ENCODE assay signal across 27 cellular contexts in genomic region chr16:85181739-85182129, GRCh38.
DNase-seq lines count a peak whose midpoint lies in the region; ATAC-seq, FAIRE-seq and TF ChIP-seq lines count a peak whose summit lies in the region.
"Had no signal": no experiment of that assay in that cellular context is flagged by ENCODE, and none has a peak within 500 bp of the region (broad histone marks: within the 10 kb centered on the region; RNA-seq: fewer than 3 reads in every experiment).

No MANE protein-coding gene starts in this region.

- no peak for TF ChIP-seq RAD21 in IMR-90 (IDR thresholded peaks at IDR 0.05; ENCODE audit: low read length)

- H3K36me3 ChIP-seq in IMR-90 (ENCODE audit: control insufficient read depth, insufficient read depth, low read length) (peaks cover 43% of the 10 kb centered on the region), adrenal gland (replicated peaks in 1 of 2) (peaks cover 0 to 5% of the 10 kb centered on the region in 2 donors), kidney (ENCODE audit: control insufficient read depth in 1 of 2, insufficient read depth in 2 of 2, low read length in 2 of 2) (peaks cover 0 to 3% of the 10 kb centered on the region in 2 donors), neuronal stem cell (replicated peaks in 1 of 2; ENCODE audit: control insufficient read depth in 2 of 2, insufficient read depth in 2 of 2, low read length in 2 of 2) (peaks cover 3 to 16% of the 10 kb centered on the region in 2 donors), esophagus muscularis mucosa (peaks cover 0 to 29% (median 5%) of the 10 kb centered on the region in 4 donors)

- H3K9me3 Mint-ChIP-seq in activated CD8-positive, alpha-beta memory T cell treated with anti-CD3 and anti-CD28 coated beads, Interleukin-2, amount 10 ng/mL, durations not matched to agents 7 days and 5 days (ENCODE audit: low read depth), result peaks cover 9% of the 10 kb centered on the region

- H3K4me1 Mint-ChIP-seq in activated CD8-positive, alpha-beta memory T cell treated with anti-CD3 and anti-CD28 coated beads, Interleukin-2, amount 10 ng/mL, durations not matched to agents 7 days and 5 days, result no peaks in the 10 kb centered on the region
- H3K4me1 Mint-ChIP-seq: CD4-positive, alpha-beta memory T cell had no signal

- H2AFZ ChIP-seq in IMR-90 (replicated peaks; ENCODE audit: low read length, poor library complexity) (no peak overlapping the region), neuronal stem cell (ENCODE audit: low read length) (no peak overlapping the region)
- H2AFZ ChIP-seq: GM23338, PC-9 had no signal

- H2BK120ac ChIP-seq in IMR-90 (ENCODE audit: low read depth, low read length) (no peak overlapping the region), neuronal stem cell (ENCODE audit: low read depth, low read length) (no peak overlapping the region)

- TF ChIP-seq CTCF in IMR-90 (conservative IDR thresholded peaks at IDR 0.05; ENCODE audit: low read depth, low read length) (no peak), adrenal gland (IDR thresholded peaks at IDR 0.05) (no peak), kidney (IDR thresholded peaks at IDR 0.05; ENCODE audit: borderline replicate concordance, extremely low read depth, insufficient read depth) (no peak), esophagus muscularis mucosa (IDR thresholded peaks at IDR 0.05) (no peak)

- in situ Hi-C loops in IMR-90 (cut with MboI; ENCODE audit: low sequenced_read_pairs), result no loop called here

- H3K9ac ChIP-seq in IMR-90 (ENCODE audit: low read depth, low read length) (no peak overlapping the region), kidney (ENCODE audit: low read length in 2 of 2) (no peak overlapping the region), neuronal stem cell (ENCODE audit: low read depth, low read length, poor library complexity) (no peak overlapping the region)

- peaks cover 22% of the 10 kb centered on the region for H3K9me1 ChIP-seq in IMR-90 (ENCODE audit: insufficient read depth, low read length)

- no peak overlapping the region for H3K4me3 Mint-ChIP-seq in activated CD8-positive, alpha-beta memory T cell treated with anti-CD3 and anti-CD28 coated beads, Interleukin-2, amount 10 ng/mL, durations not matched to agents 7 days and 5 days
- H3K4me3 Mint-ChIP-seq: CD4-positive, alpha-beta memory T cell; GM23338; HFFc6 had no signal

- H3K56ac ChIP-seq in IMR-90 (ENCODE audit: extremely low read depth, insufficient read depth, low read length), result no peak overlapping the region

- H3K4me1 ChIP-seq in IMR-90 (ENCODE audit: control insufficient read depth, insufficient read depth, low read length), result peaks cover 4% of the 10 kb centered on the region
- H3K4me1 ChIP-seq in adrenal gland (replicated peaks in 1 of 2), result peaks cover 17 to 26% of the 10 kb centered on the region in 2 donors
- no peaks in the 10 kb centered on the region for H3K4me1 ChIP-seq in kidney (ENCODE audit: control insufficient read depth in 1 of 2, insufficient read depth in 1 of 2, low read depth in 1 of 2, low read length in 2 of 2)
- peaks cover under 1 to 9% of the 10 kb centered on the region in 2 donors for H3K4me1 ChIP-seq in neuronal stem cell (ENCODE audit: control insufficient read depth in 2 of 2, insufficient read depth in 1 of 2, low read depth in 1 of 2, low read length in 2 of 2)
- peaks cover 6 to 18% (median 11%) of the 10 kb centered on the region in 4 donors for H3K4me1 ChIP-seq in esophagus muscularis mucosa
- H3K4me1 ChIP-seq: Caco-2, HAP-1 had no signal

- H4K20me1 ChIP-seq in IMR-90 (ENCODE audit: insufficient read depth, low read length), result peaks cover 68% of the 10 kb centered on the region

- H2AK5ac ChIP-seq in IMR-90 (ENCODE audit: low read depth, low read length) (no peak overlapping the region), neuronal stem cell (ENCODE audit: low read depth, low read length) (no peak overlapping the region)

- H3K27me3 Mint-ChIP-seq in activated CD8-positive, alpha-beta memory T cell treated with anti-CD3 and anti-CD28 coated beads, Interleukin-2, amount 10 ng/mL, durations not matched to agents 7 days and 5 days, result peaks cover 5% of the 10 kb centered on the region

- no peaks in the 10 kb centered on the region for H3K27me3 ChIP-seq in IMR-90 (ENCODE audit: control insufficient read depth, insufficient read depth, low read length)
- no peaks in the 10 kb centered on the region for H3K27me3 ChIP-seq in adrenal gland
- no peaks in the 10 kb centered on the region for H3K27me3 ChIP-seq in neuronal stem cell (ENCODE audit: control insufficient read depth in 3 of 3, insufficient read depth in 3 of 3, low read depth in 1 of 3, low read length in 3 of 3)
- H3K27me3 ChIP-seq in esophagus muscularis mucosa, result no peaks in the 10 kb centered on the region

- no TSS peak for BruUV-seq in IMR-90 (replicated peaks; lab: Mats Ljungman, UMichigan)

- ATAC-seq in IMR-90 (ENCODE audit: low read depth) (no peak), HG03457 (IDR thresholded peaks at IDR 0.05; ENCODE audit: unreplicated experiment) (no peak)
- no peak for ATAC-seq in activated CD8-positive, alpha-beta memory T cell treated with anti-CD3 and anti-CD28 coated beads, Interleukin-2, amount 10 ng/mL, durations not matched to agents 7 days and 5 days

- no peak overlapping the region for H3K27ac ChIP-seq in IMR-90 (ENCODE audit: insufficient read depth, low read length)
- H3K27ac ChIP-seq in adrenal gland, result peak overlapping the region in 4 of 5 donors; percentile 78 to 96 (median 84)
- H3K27ac ChIP-seq in kidney (ENCODE audit: low read depth in 2 of 2, low read length in 2 of 2), result no peak overlapping the region
- H3K27ac ChIP-seq in neuronal stem cell (replicated peaks; ENCODE audit: low read length), result no peak overlapping the region
- no peak overlapping the region for H3K27ac ChIP-seq in esophagus muscularis mucosa (replicated peaks in 1 of 4)
- H3K27ac ChIP-seq: PC-9 had no signal

- peak overlapping the region; percentile 22 for H2AK9ac ChIP-seq in IMR-90 (replicated peaks; ENCODE audit: low read depth, low read length, poor library complexity)

- no peak overlapping the region for H2BK20ac ChIP-seq in IMR-90 (ENCODE audit: low read depth, low read length)

- H2BK15ac ChIP-seq in IMR-90 (ENCODE audit: low read depth, low read length) (no peak overlapping the region), neuronal stem cell (ENCODE audit: low read length) (no peak overlapping the region)

- intact Hi-C loops in IMR-90 (cut with micrococcal nuclease) (no loop called here), adrenal gland (cut with DNase I) (no loop called here), kidney (cut with DNase I) (no loop called here), esophagus muscularis mucosa (cut with DNase I) (no loop called here)

- no peaks in the 10 kb centered on the region for H3K36me3 Mint-ChIP-seq in activated CD8-positive, alpha-beta memory T cell treated with anti-CD3 and anti-CD28 coated beads, Interleukin-2, amount 10 ng/mL, durations not matched to agents 7 days and 5 days
- H3K36me3 Mint-ChIP-seq: CD4-positive, alpha-beta memory T cell had no signal

- H3K9me3 ChIP-seq in IMR-90 (ENCODE audit: control insufficient read depth, insufficient read depth, low read length) (peaks cover 9% of the 10 kb centered on the region), adrenal gland (replicated peaks in 1 of 3) (peaks cover 0 to 8% (median 0%) of the 10 kb centered on the region in 3 donors), kidney (ENCODE audit: control insufficient read depth in 1 of 2, low read length in 2 of 2) (peaks cover 0 to 10% of the 10 kb centered on the region in 2 donors), neuronal stem cell (replicated peaks in 1 of 2; ENCODE audit: control insufficient read depth in 2 of 2, insufficient read depth in 1 of 2, low read depth in 1 of 2, low read length in 2 of 2) (peaks cover 14 to 21% of the 10 kb centered on the region in 2 donors), esophagus muscularis mucosa (peaks cover 0 to 14% (median 6%) of the 10 kb centered on the region in 4 donors)

- H3K18ac ChIP-seq in IMR-90 (ENCODE audit: low read depth, low read length), result no peak overlapping the region
- H3K18ac ChIP-seq in neuronal stem cell (ENCODE audit: low read length), result peak overlapping the region; percentile 52

- DNase-seq in IMR-90 (no peak), adrenal gland (peak; percentile 61 to 91 (median 87)), kidney (peak; percentile 63), neuronal stem cell (ENCODE audit: low spot score) (no peak), esophagus muscularis mucosa (ENCODE audit: extremely low spot score) (no peak), NCI-H510A (lab: John Stamatoyannopoulos, UW) (no peak)
- no peak for DNase-seq in activated CD8-positive, alpha-beta memory T cell treated with anti-CD3 and anti-CD28 coated beads, Interleukin-2, amount 10 ng/mL, durations not matched to agents 7 days and 5 days
- DNase-seq: AML-193; C1 segment of cervical spinal cord; Caco-2; CD4-positive, alpha-beta memory T cell; HFFc6; NCI-H1092; NCI-H1417 treated with DMSO at 0.1 percent for 48 hours; NCI-H1694 treated with DMSO at 0.1 percent for 48 hours; NCI-H2081; NCI-H524 treated with DMSO at 0.1 percent for 48 hours; NCI-H774; PC-9; SHP77 had no signal

- H4K8ac ChIP-seq in IMR-90 (ENCODE audit: low read depth in 2 of 2, low read length in 2 of 2) (no peak overlapping the region), neuronal stem cell (ENCODE audit: low read depth, low read length) (no peak overlapping the region)

- no peak overlapping the region for H4K5ac ChIP-seq in IMR-90 (ENCODE audit: low read depth, low read length)

- TF ChIP-seq EP300 in esophagus muscularis mucosa (IDR thresholded peaks at IDR 0.05), result no peak

- dilution Hi-C loops in IMR-90 (cut with HindIII; ENCODE audit: low sequenced_read_pairs, unreplicated experiment), result no loop called here

- no peak overlapping the region for H4K91ac ChIP-seq in IMR-90 (ENCODE audit: insufficient read depth, low read depth, low read length)
- H4K91ac ChIP-seq in neuronal stem cell (ENCODE audit: low read depth, low read length, poor library complexity), result no peak overlapping the region

- no peak overlapping the region for H2BK12ac ChIP-seq in neuronal stem cell (ENCODE audit: low read length)

- 92% methylated on average over 12 of the region's 18 CpGs; no CpG with 5 or more reads in 1 of the 2 experiments for WGBS in IMR-90 (ENCODE audit: extremely low coverage in 2 of 2, insufficient read length in 1 of 2), 2 experiments
- 23 to 61% (median 48%) methylated on average over 14 to 18 of the region's 18 CpGs for WGBS in adrenal gland, 4 donors
- WGBS in neuronal stem cell (ENCODE audit: extremely low coverage in 2 of 2, insufficient read length in 2 of 2, insufficient replicate concordance in 1 of 2), 2 donors, result no CpG with 5 or more reads among the region's 18 CpGs
- 98% methylated on average over 13 of the region's 18 CpGs for WGBS in esophagus muscularis mucosa

- H3K4me3 ChIP-seq in IMR-90 (ENCODE audit: insufficient read depth, low read depth, low read length) (no peak overlapping the region), adrenal gland (peak overlapping the region in 1 of 4 donors; percentile 2), kidney (ENCODE audit: low read length in 2 of 2) (no peak overlapping the region), neuronal stem cell (ENCODE audit: low read length in 2 of 2) (no peak overlapping the region), esophagus muscularis mucosa (no peak overlapping the region)
- H3K4me3 ChIP-seq: GM23338, HAP-1, PC-9 had no signal

- no peak for FAIRE-seq in kidney (lab: Jason Lieb, UNC)
- FAIRE-seq: A204.1, G401.6, HTR-8/SVneo had no signal

- H3K23ac ChIP-seq in IMR-90 (ENCODE audit: low read depth, low read length) (no peak overlapping the region), neuronal stem cell (ENCODE audit: low read depth, low read length, poor library complexity) (peak overlapping the region; percentile 8)

- H3K4ac ChIP-seq in IMR-90 (ENCODE audit: low read depth, low read length), result no peak overlapping the region
- no peak overlapping the region for H3K4ac ChIP-seq in neuronal stem cell (ENCODE audit: low read length)

- H3K27ac Mint-ChIP-seq in activated CD8-positive, alpha-beta memory T cell treated with anti-CD3 and anti-CD28 coated beads, Interleukin-2, amount 10 ng/mL, durations not matched to agents 7 days and 5 days, result no peak overlapping the region
- H3K27ac Mint-ChIP-seq: CD4-positive, alpha-beta memory T cell; GM23338; HFFc6; IgD-negative memory B cell had no signal

- H3K14ac ChIP-seq in IMR-90 (replicated peaks; ENCODE audit: low read depth, low read length), result no peak overlapping the region
- no peak overlapping the region for H3K14ac ChIP-seq in neuronal stem cell (ENCODE audit: low read length)

- CTCF ChIA-PET in IMR-90 (lab: Yijun Ruan, JAX), result no interaction called here
- CTCF ChIA-PET in activated CD8-positive, alpha-beta memory T cell treated with anti-CD3 and anti-CD28 coated beads, Interleukin-2, amount 10 ng/mL, durations not matched to agents 7 days and 5 days (lab: Charles Lee), result no interaction called here

- POLR2A ChIA-PET in IMR-90 (lab: Charles Lee; ENCODE audit: unreplicated experiment), result interaction anchor here (0.5 kb wide), 1 partner anchor 17 kb away, joined by 3 read pairs; no protein-coding TSS in a partner anchor

- H3K4me2 ChIP-seq in IMR-90 (ENCODE audit: low read depth, low read length) (no peak overlapping the region), neuronal stem cell (ENCODE audit: insufficient read depth, low read length, poor library complexity, severe bottlenecking) (no peak overlapping the region)
- H3K4me2 ChIP-seq: GM23338, PC-9 had no signal

- no peak overlapping the region for H2BK5ac ChIP-seq in IMR-90 (ENCODE audit: low read depth, low read length, poor library complexity, severe bottlenecking)
- H2BK5ac ChIP-seq in neuronal stem cell (ENCODE audit: low read length), result peak overlapping the region; percentile 88

- TF ChIP-seq POLR2A in IMR-90 (IDR thresholded peaks at IDR 0.05; ENCODE audit: low read depth, low read length) (no peak), adrenal gland (IDR thresholded peaks at IDR 0.05) (peak in 1 of 2 donors; percentile 78), esophagus muscularis mucosa (IDR thresholded peaks at IDR 0.05; ENCODE audit: low read depth) (no peak)

- H3K79me1 ChIP-seq in IMR-90 (ENCODE audit: low read depth in 1 of 2, low read length in 2 of 2), result peaks cover 51 to 96% of the 10 kb centered on the region in 2 experiments
- peaks cover 3% of the 10 kb centered on the region for H3K79me1 ChIP-seq in neuronal stem cell (ENCODE audit: low read depth, low read length)

Comparison
In these comparisons a context has a peak if more than half of its experiments do, and no peak if none do; other contexts are left out.
1. DNase-seq: peak in adrenal gland (7 of 7) and kidney (single experiment); none in IMR-90 (single experiment), neuronal stem cell (single experiment), esophagus muscularis mucosa (single experiment), NCI-H510A (single experiment) and activated CD8-positive, alpha-beta memory T cell treated with anti-CD3 and anti-CD28 coated beads, Interleukin-2, amount 10 ng/mL, durations not matched to agents 7 days and 5 days (single experiment).
2. H3K27ac ChIP-seq: peak in adrenal gland (4 of 5); none in IMR-90 (single experiment), kidney (0 of 2), neuronal stem cell (single experiment) and esophagus muscularis mucosa (0 of 4).